29 cellular contexts compared by ENCODE assay signal in the genomic region with DNA sequence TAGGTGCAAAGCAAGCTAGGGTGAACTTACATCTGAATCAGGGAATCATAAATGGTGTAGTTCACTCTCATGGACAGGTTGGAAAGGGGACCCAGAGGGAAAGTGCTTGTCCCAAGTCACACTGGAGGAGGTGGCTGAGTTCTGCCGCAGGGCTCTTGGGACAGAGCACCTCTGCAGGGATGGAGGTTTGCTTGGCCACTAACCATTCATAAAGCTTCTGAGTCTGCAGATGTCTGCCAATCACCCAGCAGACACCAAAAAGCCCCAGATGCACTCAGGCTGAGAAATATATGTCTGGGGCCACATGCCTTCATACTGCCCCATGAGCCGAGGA. TPM values are rescaled to one million over a fixed set of nuclear protein-coding genes. Genes with fewer than 3 reads are reported as not detected.
A peak's percentile ranks its signal among the peaks of the same experiment; 100 is the strongest.
DNase-seq lines count a peak whose midpoint lies in the region; ATAC-seq and TF ChIP-seq lines count a peak whose summit lies in the region.
"Had no signal": no experiment of that assay in that cellular context is flagged by ENCODE, and none has a peak within 500 bp of the region (broad histone marks: within the 10 kb centered on the region; RNA-seq: fewer than 3 reads in every experiment).

No MANE protein-coding gene starts in this region.

- H3K4me1 ChIP-seq in Karpas-422 (ENCODE audit: low read length) (peaks cover 3% of the 10 kb centered on the region), gastroesophageal sphincter (peaks cover 0 to 15% (median 4%) of the 10 kb centered on the region in 3 donors), sigmoid colon (peaks cover 0 to 30% (median 21%) of the 10 kb centered on the region in 4 donors), GM23248 (ENCODE audit: insufficient read depth) (no peaks in the 10 kb centered on the region)
- H3K4me1 ChIP-seq: ascending aorta, upper lobe of left lung had no signal

- peaks cover 14% of the 10 kb centered on the region; the same call in 1 of the 2 replicates for H3F3A ChIP-seq in GM23248 (ENCODE audit: insufficient read depth)

- H3K27me3 Mint-ChIP-seq in CD14-positive monocyte (ENCODE audit: low read depth in 3 of 3), result no peaks in the 10 kb centered on the region
- H3K27me3 Mint-ChIP-seq: activated naive CD8-positive, alpha-beta T cell treated with anti-CD3 and anti-CD28 coated beads for 36 hours; memory B cell had no signal

- no peak overlapping the region for H3K4me3 ChIP-seq in Karpas-422 (ENCODE audit: low read length)
- no peak overlapping the region for H3K4me3 ChIP-seq in gastroesophageal sphincter
- H3K4me3 ChIP-seq in sigmoid colon, result no peak overlapping the region
- H3K4me3 ChIP-seq in GM23248, result no peak overlapping the region
- H3K4me3 ChIP-seq: ascending aorta, esophagus squamous epithelium, GM12878, hepatocyte, neural progenitor cell, skin epidermis, upper lobe of left lung had no signal

- TF ChIP-seq EP300 in gastroesophageal sphincter (IDR thresholded peaks at IDR 0.05), result no peak
- no peak for TF ChIP-seq EP300 in sigmoid colon (IDR thresholded peaks at IDR 0.05)

- H4K20me1 ChIP-seq in Karpas-422 (ENCODE audit: insufficient read depth, low read depth, low read length), result peaks cover 25% of the 10 kb centered on the region
- H4K20me1 ChIP-seq in GM23248 (ENCODE audit: insufficient read depth), result no peaks in the 10 kb centered on the region

- TF ChIP-seq POLR2A in gastroesophageal sphincter (IDR thresholded peaks at IDR 0.05), result no peak
- TF ChIP-seq POLR2A in sigmoid colon (IDR thresholded peaks at IDR 0.05), result no peak

- H2AFZ ChIP-seq in Karpas-422 (ENCODE audit: low read length), result no peak overlapping the region
- H2AFZ ChIP-seq in GM23248, result no peak overlapping the region
- H2AFZ ChIP-seq: hepatocyte, neural progenitor cell had no signal

- H3K9me2 ChIP-seq in Karpas-422 (replicated peaks; ENCODE audit: insufficient read depth, low read length) (no peaks in the 10 kb centered on the region), GM23248 (ENCODE audit: insufficient read depth) (no peaks in the 10 kb centered on the region)

- TF ChIP-seq CTCF in CD14-positive monocyte (IDR thresholded peaks at IDR 0.05), result no peak
- TF ChIP-seq CTCF in gastroesophageal sphincter (IDR thresholded peaks at IDR 0.05), result no peak
- no peak for TF ChIP-seq CTCF in sigmoid colon (IDR thresholded peaks at IDR 0.05)

- no peak overlapping the region for H3K4me2 ChIP-seq in Karpas-422 (ENCODE audit: low read depth, low read length, poor library complexity, severe bottlenecking)
- H3K4me2 ChIP-seq in GM23248 (ENCODE audit: unreplicated experiment), result no peak overlapping the region
- H3K4me2 ChIP-seq: hepatocyte, neural progenitor cell had no signal

- no peak overlapping the region for H3K9ac ChIP-seq in Karpas-422 (ENCODE audit: low read length)
- H3K9ac ChIP-seq in GM23248, result no peak overlapping the region
- H3K9ac ChIP-seq: neural progenitor cell had no signal

- H3K79me2 ChIP-seq in Karpas-422 (ENCODE audit: low read length) (no peaks in the 10 kb centered on the region), GM23248 (ENCODE audit: insufficient read depth) (no peaks in the 10 kb centered on the region)
- H3K79me2 ChIP-seq: hepatocyte had no signal

- H3K9me3 ChIP-seq in Karpas-422 (ENCODE audit: low read length) (no peaks in the 10 kb centered on the region), gastroesophageal sphincter (no peaks in the 10 kb centered on the region), sigmoid colon (no peaks in the 10 kb centered on the region), GM23248 (ENCODE audit: low read depth) (no peaks in the 10 kb centered on the region)
- H3K9me3 ChIP-seq: ascending aorta, esophagus squamous epithelium, upper lobe of left lung had no signal

- H3K36me3 Mint-ChIP-seq in CD14-positive monocyte, result peaks cover 49 to 53% of the 10 kb centered on the region in 2 donors
- H3K36me3 Mint-ChIP-seq: activated naive CD8-positive, alpha-beta T cell treated with anti-CD3 and anti-CD28 coated beads for 36 hours had no signal

- intact Hi-C loops in CD14-positive monocyte (cut with micrococcal nuclease), result no loop called here
- intact Hi-C loops in sigmoid colon (cut with DNase I), result no loop called here

- 100% methylated on average over 2 of the region's 2 CpGs; no CpG with 5 or more reads in 1 of the 2 donors for WGBS in gastroesophageal sphincter (ENCODE audit: low coverage in 1 of 2), 2 donors
- WGBS in sigmoid colon, 2 donors, result 95 to 98% methylated on average over 2 of the region's 2 CpGs
- WGBS in GM23248 (ENCODE audit: low coverage in 1 of 2, low lambda C conversion rate in 2 of 2, missing lambda C conversion rate in 2 of 2), 2 experiments, result 96 to 97% methylated on average over 2 of the region's 2 CpGs

- no peaks in the 10 kb centered on the region for H3K9me3 Mint-ChIP-seq in CD14-positive monocyte
- H3K9me3 Mint-ChIP-seq: activated naive CD8-positive, alpha-beta T cell treated with anti-CD3 and anti-CD28 coated beads for 36 hours; activated T-helper 2 cell treated with anti-CD3 and anti-CD28 coated beads, Interferon-gamma antibody, Interleukin-2, Interleukin-4, amounts not matched to agents 10 μg/mL and 5 μg/mL and 100 μg/mL, durations not matched to agents 14 hours and 24 hours and 36 hours; HFFc6; memory B cell; neural progenitor cell; T-helper 1 cell treated with Interleukin-12 subunit alpha and Interleukin-12 subunit beta and Interleukin-4 antibody, amounts not matched to agents 30 μg/mL and 1 μg/mL, for 36 hours had no signal

- peak overlapping the region in 6 of 7 donors; percentile 30 to 64 (median 39) for H3K27ac Mint-ChIP-seq in CD14-positive monocyte
- H3K27ac Mint-ChIP-seq: activated CD8-positive, alpha-beta T cell treated with anti-CD3 and anti-CD28 coated beads, Interleukin-2, amount 10 ng/mL, durations not matched to agents 7 days and 5 days; activated naive CD8-positive, alpha-beta T cell treated with anti-CD3 and anti-CD28 coated beads for 36 hours; activated T-helper 2 cell treated with anti-CD3 and anti-CD28 coated beads, Interferon-gamma antibody, Interleukin-2, Interleukin-4, amounts not matched to agents 10 μg/mL and 5 μg/mL and 100 μg/mL, durations not matched to agents 14 hours and 24 hours and 36 hours; HFFc6; memory B cell; T-helper 1 cell treated with Interleukin-12 subunit alpha and Interleukin-12 subunit beta and Interleukin-4 antibody, amounts not matched to agents 30 μg/mL and 1 μg/mL, for 36 hours had no signal

- H3K27ac ChIP-seq in Karpas-422 (ENCODE audit: low read length) (peak overlapping the region; percentile 50), gastroesophageal sphincter (peak overlapping the region in 2 of 4 donors; percentile 46 to 52), sigmoid colon (peak overlapping the region in 3 of 4 donors; percentile 58 to 76 (median 72)), GM23248 (no peak overlapping the region)
- H3K27ac ChIP-seq: ascending aorta, C4-2B, esophagus squamous epithelium, hepatocyte, neural progenitor cell, skin epidermis had no signal

- no peaks in the 10 kb centered on the region for H3K4me1 Mint-ChIP-seq in CD14-positive monocyte
- H3K4me1 Mint-ChIP-seq: activated naive CD8-positive, alpha-beta T cell treated with anti-CD3 and anti-CD28 coated beads for 36 hours; memory B cell had no signal

- no peaks in the 10 kb centered on the region for H3K27me3 ChIP-seq in Karpas-422 (ENCODE audit: low read length)
- H3K27me3 ChIP-seq in gastroesophageal sphincter, result no peaks in the 10 kb centered on the region
- H3K27me3 ChIP-seq in sigmoid colon, result no peaks in the 10 kb centered on the region
- H3K27me3 ChIP-seq in GM23248 (replicated peaks; ENCODE audit: insufficient read depth), result no peaks in the 10 kb centered on the region
- H3K27me3 ChIP-seq: ascending aorta, esophagus squamous epithelium, hepatocyte, neural progenitor cell, upper lobe of left lung had no signal

- H3K36me3 ChIP-seq in Karpas-422 (ENCODE audit: insufficient read depth, low read length) (peaks cover 40% of the 10 kb centered on the region), gastroesophageal sphincter (peaks cover 0 to 48% of the 10 kb centered on the region in 2 donors), sigmoid colon (peaks cover 31 to 47% (median 33%) of the 10 kb centered on the region in 4 donors), GM23248 (ENCODE audit: low read depth) (peaks cover 40% of the 10 kb centered on the region)

- DNase-seq in CD14-positive monocyte (ENCODE audit: low spot score) (no peak), Karpas-422 (no peak), sigmoid colon (no peak), GM23248 (no peak), DMS79 (lab: John Stamatoyannopoulos, UW) (no peak)
- DNase-seq: activated CD4-positive, CD25-positive, alpha-beta regulatory T cell treated with anti-CD3 and anti-CD28 coated beads, Interleukin-2, amount 50 U/mL, for 72 hours; activated CD8-positive, alpha-beta T cell treated with anti-CD3 and anti-CD28 coated beads, Interleukin-2, amount 10 ng/mL, durations not matched to agents 7 days and 5 days; activated naive CD8-positive, alpha-beta T cell treated with anti-CD3 and anti-CD28 coated beads for 36 hours; central memory CD4-positive, alpha-beta T cell; esophagus squamous epithelium; HFFc6; NCI-H2029 treated with DMSO at 0.1 percent for 48 hours; NCI-H526 treated with DMSO at 0.1 percent for 48 hours; upper lobe of left lung had no signal

- H3K4me3 Mint-ChIP-seq in CD14-positive monocyte, result no peak overlapping the region
- H3K4me3 Mint-ChIP-seq: activated CD8-positive, alpha-beta T cell treated with anti-CD3 and anti-CD28 coated beads, Interleukin-2, amount 10 ng/mL, durations not matched to agents 7 days and 5 days; activated naive CD8-positive, alpha-beta T cell treated with anti-CD3 and anti-CD28 coated beads for 36 hours; HFFc6; memory B cell; neural progenitor cell; T-helper 1 cell treated with Interleukin-12 subunit alpha and Interleukin-12 subunit beta and Interleukin-4 antibody, amounts not matched to agents 30 μg/mL and 1 μg/mL, for 36 hours had no signal

- ATAC-seq in gastroesophageal sphincter, result peak; percentile 22
- ATAC-seq in HG02973 (IDR thresholded peaks at IDR 0.05; ENCODE audit: unreplicated experiment), result no peak
- ATAC-seq: activated CD8-positive, alpha-beta T cell treated with anti-CD3 and anti-CD28 coated beads, Interleukin-2, amount 10 ng/mL, durations not matched to agents 7 days and 5 days; GM12878 had no signal

- in situ Hi-C loops in GM23248 (cut with MboI), result loop anchor here (25.0 kb wide), 1 partner anchor 1108 kb away; the partner anchor contains the start of gene AHSG

RNA-seq across cellular contexts. Expression of gene RTP2, which starts 17.9 kb away (rescaled TPM):
- polyA plus RNA-seq in CD14-positive monocyte (not detected), sigmoid colon (not detected), GM23248 (2016; fragmentation: Nextera tagmentation; extraction: Ambion mirVana) (not detected in 2 replicates)
- total RNA-seq in Karpas-422 (2014; rRNA removed; shearing (Covaris generic); ENCODE audit: low replicate concordance), result not detected in 2 replicates
- total RNA-seq in gastroesophageal sphincter (not detected), sigmoid colon (not detected)
- not detected in 2 replicates for total RNA-seq in GM23248 (2014; rRNA removed; shearing (Covaris generic))
- total RNA-seq: activated CD8-positive, alpha-beta T cell treated with anti-CD3 and anti-CD28 coated beads, Interleukin-2, amount 10 ng/mL, durations not matched to agents 7 days and 5 days; activated naive CD8-positive, alpha-beta T cell treated with anti-CD3 and anti-CD28 coated beads for 36 hours; activated T-helper 2 cell treated with anti-CD3 and anti-CD28 coated beads, Interferon-gamma antibody, Interleukin-2, Interleukin-4, amounts not matched to agents 10 μg/mL and 5 μg/mL and 100 μg/mL, durations not matched to agents 14 hours and 24 hours and 36 hours; ascending aorta; Daoy; esophagus squamous epithelium; frontal cortex; GM12878; hepatocyte; HFFc6; M059J; SK-MEL-5; upper lobe of left lung had no signal
- polyA plus RNA-seq: GM12878, hepatocyte had no signal

RNA-seq across cellular contexts. Expression of gene BCL6, which starts 25.0 kb away (rescaled TPM):
- polyA plus RNA-seq in CD14-positive monocyte (10 to 100 TPM; 33.2 to 34.9 TPM), sigmoid colon (10 to 100 TPM in 1 of 3 donors, 1 to 10 TPM in 2; 4.9 to 30.6 (median 7.2) TPM), GM23248 (2016; fragmentation: Nextera tagmentation; extraction: Ambion mirVana) (6.3 and 8.7 TPM in 2 replicates)
- 488 and 569 TPM in 2 replicates for total RNA-seq in Karpas-422 (2014; rRNA removed; shearing (Covaris generic); ENCODE audit: low replicate concordance)
- total RNA-seq in gastroesophageal sphincter (100 to 1,000 TPM in 3 of 4 donors, 10 to 100 TPM in 1; 60.0 to 146 (median 115) TPM), sigmoid colon (100 to 1,000 TPM in 1 of 4 donors, 10 to 100 TPM in 3; 51.4 to 233 (median 80.7) TPM)
- total RNA-seq in GM23248 (2014; rRNA removed; shearing (Covaris generic)), result 32.3 and 61.6 TPM in 2 replicates

RNA-seq across cellular contexts. Expression of gene SST, which starts 50.1 kb away (rescaled TPM):
- polyA plus RNA-seq in CD14-positive monocyte (not detected), sigmoid colon (10 to 100 TPM; 11.0 to 19.2 (median 18.0) TPM), GM23248 (2016; fragmentation: Nextera tagmentation; extraction: Ambion mirVana) (3.1 and 3.2 TPM in 2 replicates)
- total RNA-seq in Karpas-422 (2014; rRNA removed; shearing (Covaris generic); ENCODE audit: low replicate concordance), result not detected in 2 replicates
- total RNA-seq in gastroesophageal sphincter (1 to 10 TPM in 2 of 4 donors, under 1 TPM in 1, not detected in 1; 0.81 to 2.2 (median 1.2) TPM), sigmoid colon (1 to 10 TPM in 3 of 4 donors, not detected in 1; 1.1 to 3.0 (median 1.5) TPM)
- total RNA-seq in GM23248 (2014; rRNA removed; shearing (Covaris generic)), result 1.6 TPM in 1 of 2 replicates, not detected in the other
- total RNA-seq: activated CD8-positive, alpha-beta T cell treated with anti-CD3 and anti-CD28 coated beads, Interleukin-2, amount 10 ng/mL, durations not matched to agents 7 days and 5 days; activated naive CD8-positive, alpha-beta T cell treated with anti-CD3 and anti-CD28 coated beads for 36 hours; activated T-helper 2 cell treated with anti-CD3 and anti-CD28 coated beads, Interferon-gamma antibody, Interleukin-2, Interleukin-4, amounts not matched to agents 10 μg/mL and 5 μg/mL and 100 μg/mL, durations not matched to agents 14 hours and 24 hours and 36 hours; ascending aorta; Daoy; esophagus squamous epithelium; HFFc6; SK-MEL-5; upper lobe of left lung had no signal
